Comparison of ENCODE assay signal across 23 cellular contexts in the genomic region with DNA sequence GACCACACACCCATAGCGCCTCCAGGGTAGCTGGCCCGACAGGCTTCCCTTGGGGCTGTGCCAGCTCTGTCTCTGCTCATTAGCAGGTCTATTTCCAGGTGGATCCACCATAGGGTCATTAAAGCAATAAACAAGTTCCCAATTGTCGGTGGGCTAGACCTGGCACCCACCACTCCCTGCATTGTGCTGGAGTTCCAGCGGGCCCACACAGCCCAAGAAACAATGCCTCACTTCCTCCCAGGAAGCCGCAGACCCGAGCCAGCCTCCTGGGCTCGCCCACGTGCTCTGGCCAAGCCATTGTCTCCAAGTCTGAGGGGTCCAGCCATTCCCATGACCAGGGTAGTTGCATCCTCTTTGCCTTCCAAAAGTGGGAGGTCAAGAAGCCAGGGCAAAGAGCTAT. TPM values are rescaled to one million over a fixed set of nuclear protein-coding genes. Genes with fewer than 3 reads are reported as not detected.
DNase-seq lines count a peak whose midpoint lies in the region; ATAC-seq and TF ChIP-seq lines count a peak whose summit lies in the region.
"Had no signal": no experiment of that assay in that cellular context is flagged by ENCODE, and none has a peak within 500 bp of the region (broad histone marks: within the 10 kb centered on the region; RNA-seq: fewer than 3 reads in every experiment).

No MANE protein-coding gene starts in this region.

- peak overlapping the region; percentile 47 for H3K27ac Mint-ChIP-seq in stimulated activated effector memory CD8-positive, alpha-beta T cell treated with anti-CD3 and anti-CD28 coated beads, Interleukin-12 subunit alpha, Interleukin-12 subunit beta, amount 100 ng/mL, for 72 hours
- H3K27ac Mint-ChIP-seq: activated naive CD4-positive, alpha-beta T cell treated with anti-CD3 and anti-CD28 coated beads, Interleukin-2, amount 10 ng/mL, durations not matched to agents 7 days and 5 days; activated T-helper 17 cell treated with anti-CD3 and anti-CD28 coated beads, Interleukin-2, amount 50 U/mL, for 72 hours; B cell; IgD-negative memory B cell; natural killer cell; stimulated activated naive B cell treated with anti-CD40 and anti-IgM and Interleukin-4, amounts not matched to agents 10 μg/mL and 1 μg/mL and 100 μg/mL, for 72 hours had no signal

- H3K9me3 Mint-ChIP-seq in stimulated activated effector memory CD8-positive, alpha-beta T cell treated with anti-CD3 and anti-CD28 coated beads, Interleukin-12 subunit alpha, Interleukin-12 subunit beta, amount 100 ng/mL, for 72 hours: no peaks in the 10 kb centered on the region
- H3K9me3 Mint-ChIP-seq: activated naive CD4-positive, alpha-beta T cell treated with anti-CD3 and anti-CD28 coated beads, Interleukin-2, amount 10 ng/mL, durations not matched to agents 7 days and 5 days; activated T-helper 17 cell treated with anti-CD3 and anti-CD28 coated beads, Interleukin-2, amount 50 U/mL, for 72 hours; CD8-positive, alpha-beta memory T cell; natural killer cell had no signal

- no peak for TF ChIP-seq RAD21 in Ishikawa (IDR thresholded peaks at IDR 0.05; ENCODE audit: low read depth)

- TF ChIP-seq EP300 in Ishikawa (IDR thresholded peaks at IDR 0.05; ENCODE audit: borderline replicate concordance): no peak

- DNase-seq in iPS-NIHi7 (ENCODE audit: extremely low spot score) (peak; percentile 10), SKM-1 (lab: John Stamatoyannopoulos, UW; ENCODE audit: unreplicated experiment) (no peak)
- no peak for DNase-seq in stimulated activated effector memory CD8-positive, alpha-beta T cell treated with anti-CD3 and anti-CD28 coated beads, Interleukin-12 subunit alpha, Interleukin-12 subunit beta, amount 100 ng/mL, for 72 hours (ENCODE audit: low spot score in 2 of 2)
- DNase-seq in stimulated activated naive CD4-positive, alpha-beta T cell (lab: John Stamatoyannopoulos, UW): no peak
- DNase-seq: ACHN; activated CD4-positive, alpha-beta T cell treated with anti-CD3 and anti-CD28 coated beads for 4 hours; activated naive CD4-positive, alpha-beta T cell treated with anti-CD3 and anti-CD28 coated beads, Interleukin-2, amount 10 ng/mL, durations not matched to agents 7 days and 5 days; CD8-positive, alpha-beta memory T cell; DMS 273 treated with DMSO at 0.1 percent for 48 hours; H7; mucosa of descending colon; natural killer cell; NCI-H1694; SIG-M5; stimulated activated naive B cell treated with anti-CD40 and anti-IgM and Interleukin-4, amounts not matched to agents 10 μg/mL and 1 μg/mL and 100 μg/mL, for 72 hours had no signal

- no peak overlapping the region for H3K4me3 Mint-ChIP-seq in stimulated activated effector memory CD8-positive, alpha-beta T cell treated with anti-CD3 and anti-CD28 coated beads, Interleukin-12 subunit alpha, Interleukin-12 subunit beta, amount 100 ng/mL, for 72 hours
- H3K4me3 Mint-ChIP-seq: activated naive CD4-positive, alpha-beta T cell treated with anti-CD3 and anti-CD28 coated beads, Interleukin-2, amount 10 ng/mL, durations not matched to agents 7 days and 5 days; activated T-helper 17 cell treated with anti-CD3 and anti-CD28 coated beads, Interleukin-2, amount 50 U/mL, for 72 hours; B cell; brain; CD8-positive, alpha-beta memory T cell; IgD-negative memory B cell; natural killer cell; stimulated activated naive B cell treated with anti-CD40 and anti-IgM and Interleukin-4, amounts not matched to agents 10 μg/mL and 1 μg/mL and 100 μg/mL, for 72 hours had no signal

- ATAC-seq in esophagus mucosa: peak; percentile 28
- ATAC-seq in stimulated activated effector memory CD8-positive, alpha-beta T cell treated with anti-CD3 and anti-CD28 coated beads, Interleukin-12 subunit alpha, Interleukin-12 subunit beta, amount 100 ng/mL, for 72 hours: no peak
- ATAC-seq in HG03108 (IDR thresholded peaks at IDR 0.05; ENCODE audit: unreplicated experiment): no peak
- ATAC-seq: activated T-helper 17 cell treated with anti-CD3 and anti-CD28 coated beads, Interleukin-2, amount 50 U/mL, for 72 hours; mucosa of descending colon; natural killer cell; Panc1; stimulated activated naive B cell treated with anti-CD40 and anti-IgM and Interleukin-4, amounts not matched to agents 10 μg/mL and 1 μg/mL and 100 μg/mL, for 72 hours had no signal

- no peaks in the 10 kb centered on the region for H3K36me3 Mint-ChIP-seq in stimulated activated effector memory CD8-positive, alpha-beta T cell treated with anti-CD3 and anti-CD28 coated beads, Interleukin-12 subunit alpha, Interleukin-12 subunit beta, amount 100 ng/mL, for 72 hours
- H3K36me3 Mint-ChIP-seq: activated naive CD4-positive, alpha-beta T cell treated with anti-CD3 and anti-CD28 coated beads, Interleukin-2, amount 10 ng/mL, durations not matched to agents 7 days and 5 days; brain; CD8-positive, alpha-beta memory T cell; natural killer cell; stimulated activated naive B cell treated with anti-CD40 and anti-IgM and Interleukin-4, amounts not matched to agents 10 μg/mL and 1 μg/mL and 100 μg/mL, for 72 hours had no signal

- H3K4me1 Mint-ChIP-seq in stimulated activated effector memory CD8-positive, alpha-beta T cell treated with anti-CD3 and anti-CD28 coated beads, Interleukin-12 subunit alpha, Interleukin-12 subunit beta, amount 100 ng/mL, for 72 hours: peaks cover 6% of the 10 kb centered on the region
- H3K4me1 Mint-ChIP-seq: activated naive CD4-positive, alpha-beta T cell treated with anti-CD3 and anti-CD28 coated beads, Interleukin-2, amount 10 ng/mL, durations not matched to agents 7 days and 5 days; activated T-helper 17 cell treated with anti-CD3 and anti-CD28 coated beads, Interleukin-2, amount 50 U/mL, for 72 hours; B cell; CD8-positive, alpha-beta memory T cell; natural killer cell; stimulated activated naive B cell treated with anti-CD40 and anti-IgM and Interleukin-4, amounts not matched to agents 10 μg/mL and 1 μg/mL and 100 μg/mL, for 72 hours had no signal

TF ChIP-seq in Ishikawa, 13 proteins besides CTCF, POLR2A, EP300 and RAD21:
- TF ChIP-seq, protein P1, sequence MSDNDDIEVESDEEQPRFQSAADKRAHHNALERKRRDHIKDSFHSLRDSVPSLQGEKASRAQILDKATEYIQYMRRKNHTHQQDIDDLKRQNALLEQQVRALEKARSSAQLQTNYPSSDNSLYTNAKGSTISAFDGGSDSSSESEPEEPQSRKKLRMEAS (IDR thresholded peaks at IDR 0.05): 0 out of 2 replicates have a peak, but pooled peaks have one; percentile 23
- no peak for TF ChIP-seq TEAD4 (IDR thresholded peaks at IDR 0.05)

RNA-seq across cellular contexts. Expression of a gene that starts 27.5 kb away (rescaled TPM):
- 10.4 TPM for total RNA-seq in esophagus mucosa
